ENCODE assay signal across 38 cellular contexts in the genomic region with DNA sequence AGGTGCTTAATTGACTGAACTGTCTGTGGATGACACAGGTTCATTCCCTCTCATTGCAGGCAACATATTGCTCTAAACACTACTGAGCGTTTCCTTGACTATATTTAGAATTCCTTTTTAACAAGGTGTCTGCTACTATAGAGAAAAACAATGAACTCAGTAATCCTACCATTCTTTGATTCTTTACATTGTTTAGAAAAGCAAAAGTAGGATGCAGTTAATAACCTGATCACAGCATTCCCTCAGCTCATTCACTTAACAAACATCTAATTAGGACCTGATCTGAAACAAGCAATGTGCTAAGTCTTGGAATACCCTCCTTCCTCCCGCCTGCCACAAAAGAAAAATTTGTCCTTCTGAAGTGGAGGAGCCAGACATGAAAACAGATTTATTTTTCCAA.
"Had no signal": no experiment of that assay in that cellular context is flagged by ENCODE, and none has a peak within 500 bp of the region (broad histone marks: within the 10 kb centered on the region; RNA-seq: fewer than 3 reads in every experiment).

No MANE protein-coding gene starts in this region.

- H3K27ac Mint-ChIP-seq: activated naive CD4-positive, alpha-beta T cell treated with anti-CD3 and anti-CD28 coated beads for 36 hours; activated naive CD4-positive, alpha-beta T cell treated with anti-CD3 and anti-CD28 coated beads, Interleukin-2, amount 10 ng/mL, durations not matched to agents 7 days and 5 days; activated naive CD4-positive, alpha-beta T cell treated with anti-CD3 and anti-CD28 coated beads, Interleukin-2, amount 50 U/mL, for 24 hours; activated naive CD4-positive, alpha-beta T cell treated with anti-CD3 and anti-CD28 coated beads, Interleukin-2, amount 50 U/mL, for 72 hours; activated naive CD8-positive, alpha-beta T cell; activated naive CD8-positive, alpha-beta T cell treated with anti-CD3 and anti-CD28 coated beads for 36 hours; activated naive CD8-positive, alpha-beta T cell treated with anti-CD3 and anti-CD28 coated beads, Interleukin-2, amount 10 ng/mL, durations not matched to agents 7 days and 5 days; activated naive CD8-positive, alpha-beta T cell treated with anti-CD3 and anti-CD28 coated beads, Interleukin-2, amount 50 U/mL, for 24 hours; activated T-cell treated with anti-CD3 and anti-CD28 coated beads, Interleukin-2, amount 50 U/mL, for 24 hours; activated T-cell treated with anti-CD3 and anti-CD28 coated beads, Interleukin-2, amount 50 U/mL, for 72 hours; activated T-helper 1 cell treated with anti-CD3 and anti-CD28 coated beads, Interleukin-12 subunit alpha, Interleukin-12 subunit beta, Interleukin-2, Interleukin-4 antibody, amounts not matched to agents 30 ng/mL and 10 ng/mL and 1 ng/mL, durations not matched to agents 14 hours and 24 hours and 36 hours; activated T-helper 17 cell treated with anti-CD3 and anti-CD28 coated beads, Interleukin-2, amount 50 U/mL, for 72 hours; activated T-helper 2 cell treated with anti-CD3 and anti-CD28 coated beads, Interferon-gamma antibody, Interleukin-2, Interleukin-4, amounts not matched to agents 10 μg/mL and 5 μg/mL and 100 μg/mL, durations not matched to agents 14 hours and 24 hours and 36 hours; brain had no signal

- H3K4me3 ChIP-seq: adrenal gland, ascending aorta, body of pancreas, breast epithelium, cardiac muscle cell had no signal

- H3K36me3 ChIP-seq: adrenal gland, ascending aorta, brain microvascular endothelial cell, breast epithelium, cardiac muscle cell had no signal

- H3K27me3 Mint-ChIP-seq: activated naive CD4-positive, alpha-beta T cell treated with anti-CD3 and anti-CD28 coated beads, Interleukin-2, amount 10 ng/mL, durations not matched to agents 7 days and 5 days; activated naive CD4-positive, alpha-beta T cell treated with anti-CD3 and anti-CD28 coated beads, Interleukin-2, amount 50 U/mL, for 24 hours; activated naive CD8-positive, alpha-beta T cell; activated naive CD8-positive, alpha-beta T cell treated with anti-CD3 and anti-CD28 coated beads for 36 hours; activated naive CD8-positive, alpha-beta T cell treated with anti-CD3 and anti-CD28 coated beads, Interleukin-2, amount 10 ng/mL, durations not matched to agents 7 days and 5 days; activated naive CD8-positive, alpha-beta T cell treated with anti-CD3 and anti-CD28 coated beads, Interleukin-2, amount 50 U/mL, for 24 hours; activated T-cell treated with anti-CD3 and anti-CD28 coated beads, Interleukin-2, amount 50 U/mL, for 24 hours; activated T-helper 17 cell treated with anti-CD3 and anti-CD28 coated beads, Interleukin-2, amount 50 U/mL, for 72 hours; brain; central memory CD8-positive, alpha-beta T cell had no signal

- H3K27me3 ChIP-seq: adrenal gland, ascending aorta, body of pancreas, brain microvascular endothelial cell, breast epithelium, cardiac muscle cell had no signal

- ATAC-seq: activated naive CD4-positive, alpha-beta T cell treated with anti-CD3 and anti-CD28 coated beads, Interleukin-2, amount 50 U/mL, for 72 hours; activated naive CD8-positive, alpha-beta T cell treated with anti-CD3 and anti-CD28 coated beads, Interleukin-2, amount 50 U/mL, for 24 hours; activated T-cell treated with anti-CD3 and anti-CD28 coated beads, Interleukin-2, amount 50 U/mL, for 4 hours; activated T-cell treated with anti-CD3 and anti-CD28 coated beads, Interleukin-2, amount 50 U/mL, for 72 hours; activated T-helper 17 cell treated with anti-CD3 and anti-CD28 coated beads, Interleukin-2, amount 50 U/mL, for 72 hours; body of pancreas had no signal

- H3K36me3 Mint-ChIP-seq: activated naive CD4-positive, alpha-beta T cell treated with anti-CD3 and anti-CD28 coated beads, Interleukin-2, amount 10 ng/mL, durations not matched to agents 7 days and 5 days; activated naive CD4-positive, alpha-beta T cell treated with anti-CD3 and anti-CD28 coated beads, Interleukin-2, amount 50 U/mL, for 24 hours; activated naive CD8-positive, alpha-beta T cell; activated naive CD8-positive, alpha-beta T cell treated with anti-CD3 and anti-CD28 coated beads for 36 hours; activated naive CD8-positive, alpha-beta T cell treated with anti-CD3 and anti-CD28 coated beads, Interleukin-2, amount 10 ng/mL, durations not matched to agents 7 days and 5 days; brain had no signal

- H3K4me1 Mint-ChIP-seq: activated naive CD4-positive, alpha-beta T cell treated with anti-CD3 and anti-CD28 coated beads, Interleukin-2, amount 10 ng/mL, durations not matched to agents 7 days and 5 days; activated naive CD4-positive, alpha-beta T cell treated with anti-CD3 and anti-CD28 coated beads, Interleukin-2, amount 50 U/mL, for 24 hours; activated naive CD8-positive, alpha-beta T cell treated with anti-CD3 and anti-CD28 coated beads for 36 hours; activated naive CD8-positive, alpha-beta T cell treated with anti-CD3 and anti-CD28 coated beads, Interleukin-2, amount 10 ng/mL, durations not matched to agents 7 days and 5 days; activated naive CD8-positive, alpha-beta T cell treated with anti-CD3 and anti-CD28 coated beads, Interleukin-2, amount 50 U/mL, for 24 hours; activated T-helper 17 cell treated with anti-CD3 and anti-CD28 coated beads, Interleukin-2, amount 50 U/mL, for 72 hours; central memory CD8-positive, alpha-beta T cell had no signal

- H3K4me1 ChIP-seq: adrenal gland, ascending aorta, body of pancreas, breast epithelium had no signal

- H3K9me3 ChIP-seq: adrenal gland, ascending aorta, body of pancreas, breast epithelium had no signal

- H3K27ac ChIP-seq: adrenal gland, ascending aorta, body of pancreas, brain microvascular endothelial cell, breast epithelium, cardiac muscle cell had no signal

- DNase-seq: activated effector memory CD4-positive, alpha-beta T cell treated with anti-CD3 and anti-CD28 coated beads, Interleukin-2, amount 50 U/mL, for 16 hours; activated effector memory CD4-positive, alpha-beta T cell treated with Interleukin-2 at 50 U/mL for 16 hours; activated gamma-delta T cell; activated gamma-delta T cell treated with Interleukin-2 at 50 U/mL for 16 hours; activated naive CD4-positive, alpha-beta T cell; activated naive CD4-positive, alpha-beta T cell treated with anti-CD3 and anti-CD28 coated beads for 36 hours; activated naive CD4-positive, alpha-beta T cell treated with anti-CD3 and anti-CD28 coated beads, Interleukin-2, amount 10 ng/mL, durations not matched to agents 7 days and 5 days; activated naive CD4-positive, alpha-beta T cell treated with anti-CD3 and anti-CD28 coated beads, Interleukin-2, amount 50 U/mL, for 16 hours; activated naive CD4-positive, alpha-beta T cell treated with Interleukin-2 at 50 U/mL for 16 hours; activated naive CD8-positive, alpha-beta T cell treated with anti-CD3 and anti-CD28 coated beads for 36 hours; activated naive CD8-positive, alpha-beta T cell treated with anti-CD3 and anti-CD28 coated beads, Interleukin-2, amount 10 ng/mL, durations not matched to agents 7 days and 5 days; activated naive CD8-positive, alpha-beta T cell treated with anti-CD3 and anti-CD28 coated beads, Interleukin-2, amount 50 U/mL, for 24 hours; activated T-cell treated with anti-CD3 and anti-CD28 coated beads, Interleukin-2, amount 50 U/mL, for 1 hour; activated T-cell treated with anti-CD3 and anti-CD28 coated beads, Interleukin-2, amount 50 U/mL, for 24 hours; activated T-cell treated with anti-CD3 and anti-CD28 coated beads, Interleukin-2, amount 50 U/mL, for 4 hours; activated T-cell treated with anti-CD3 and anti-CD28 coated beads, Interleukin-2, amount 50 U/mL, for 48 hours; activated T-cell treated with anti-CD3 and anti-CD28 coated beads, Interleukin-2, amount 50 U/mL, for 72 hours; adrenal gland; amniotic stem cell; amygdala; anterior cingulate cortex; aorta; body of pancreas; brain microvascular endothelial cell; caudate nucleus; central memory CD4-positive, alpha-beta T cell; cerebellar nuclear complex had no signal

- H3K4me3 Mint-ChIP-seq: activated naive CD4-positive, alpha-beta T cell treated with anti-CD3 and anti-CD28 coated beads for 36 hours; activated naive CD4-positive, alpha-beta T cell treated with anti-CD3 and anti-CD28 coated beads, Interleukin-2, amount 10 ng/mL, durations not matched to agents 7 days and 5 days; activated naive CD4-positive, alpha-beta T cell treated with anti-CD3 and anti-CD28 coated beads, Interleukin-2, amount 50 U/mL, for 24 hours; activated naive CD8-positive, alpha-beta T cell; activated naive CD8-positive, alpha-beta T cell treated with anti-CD3 and anti-CD28 coated beads for 36 hours; activated naive CD8-positive, alpha-beta T cell treated with anti-CD3 and anti-CD28 coated beads, Interleukin-2, amount 10 ng/mL, durations not matched to agents 7 days and 5 days; activated naive CD8-positive, alpha-beta T cell treated with anti-CD3 and anti-CD28 coated beads, Interleukin-2, amount 50 U/mL, for 24 hours; activated T-cell treated with anti-CD3 and anti-CD28 coated beads, Interleukin-2, amount 50 U/mL, for 24 hours; activated T-cell treated with anti-CD3 and anti-CD28 coated beads, Interleukin-2, amount 50 U/mL, for 4 hours; activated T-cell treated with anti-CD3 and anti-CD28 coated beads, Interleukin-2, amount 50 U/mL, for 72 hours; activated T-helper 1 cell treated with anti-CD3 and anti-CD28 coated beads, Interleukin-12 subunit alpha, Interleukin-12 subunit beta, Interleukin-2, Interleukin-4 antibody, amounts not matched to agents 30 ng/mL and 10 ng/mL and 1 ng/mL, durations not matched to agents 14 hours and 24 hours and 36 hours; activated T-helper 17 cell treated with anti-CD3 and anti-CD28 coated beads, Interleukin-2, amount 50 U/mL, for 72 hours; brain; central memory CD8-positive, alpha-beta T cell had no signal

- H3K9me3 Mint-ChIP-seq: activated naive CD4-positive, alpha-beta T cell treated with anti-CD3 and anti-CD28 coated beads, Interleukin-2, amount 50 U/mL, for 24 hours; brain had no signal
